In genomic region chr2:5315512-5315911, GRCh38 we compare ENCODE assay signal across 22 cellular contexts.
DNase-seq lines count a peak whose midpoint lies in the region; ATAC-seq and TF ChIP-seq lines count a peak whose summit lies in the region.
"Had no signal": no experiment of that assay in that cellular context is flagged by ENCODE, and none has a peak within 500 bp of the region (broad histone marks: within the 10 kb centered on the region; RNA-seq: fewer than 3 reads in every experiment).

No MANE protein-coding gene starts in this region.

- POLR2A ChIA-PET in SK-N-SH (lab: Yijun Ruan, JAX) = no interaction called here

- H3K9ac ChIP-seq in SK-N-SH = no peak overlapping the region

- 11% methylated on average over 4 of the region's 4 CpGs for WGBS in SK-N-SH (ENCODE audit: low lambda C conversion rate)

- no peak overlapping the region for H2AFZ ChIP-seq in SK-N-SH (ENCODE audit: low read depth)

- no peaks in the 10 kb centered on the region for H3K9me3 ChIP-seq in SK-N-SH
- H3K9me3 ChIP-seq: heart right ventricle, vagina had no signal

- H4K20me1 ChIP-seq in SK-N-SH (ENCODE audit: insufficient read depth) = no peaks in the 10 kb centered on the region

- H3K27ac ChIP-seq in SK-N-SH (ENCODE audit: low read depth in 2 of 2, low read length in 1 of 2) = no peak overlapping the region
- H3K27ac ChIP-seq: heart right ventricle, left ventricle myocardium inferior, vagina had no signal

- peaks cover 0 to 6% of the 10 kb centered on the region in 2 experiments; a peak in 2 of 4 replicates for H3K4me1 ChIP-seq in SK-N-SH (ENCODE audit: control insufficient read depth in 1 of 2, insufficient read depth in 2 of 2, low read depth in 1 of 2, low read length in 1 of 2)
- H3K4me1 ChIP-seq: heart right ventricle, left ventricle myocardium inferior, vagina had no signal

- H3K36me3 ChIP-seq in SK-N-SH (replicated peaks in 1 of 2; ENCODE audit: control insufficient read depth in 1 of 2, insufficient read depth in 2 of 2, low read length in 1 of 2) = no peaks in the 10 kb centered on the region
- H3K36me3 ChIP-seq: heart right ventricle, left ventricle myocardium inferior, vagina had no signal

- TF ChIP-seq EP300 in SK-N-SH (IDR thresholded peaks at IDR 0.05; ENCODE audit: borderline replicate concordance in 1 of 2, low read depth in 1 of 2, low read length in 1 of 2) = 0 out of 4 replicates have a peak, but pooled peaks of 1 of the 2 experiments have one; percentile 13

- no peaks in the 10 kb centered on the region for H3F3A ChIP-seq in SK-N-SH (replicated peaks; ENCODE audit: insufficient read depth)

- no peak for ATAC-seq in SK-N-SH treated with all-trans-retinoic acid at 6 μM for 48 hours
- no peak for ATAC-seq in Right ventricle myocardium inferior
- ATAC-seq: activated CD4-positive, CD25-positive, alpha-beta regulatory T cell treated with anti-CD3 and anti-CD28 coated beads, Interleukin-2, amount 50 U/mL, for 24 hours; activated CD8-positive, alpha-beta T cell treated with anti-CD3 and anti-CD28 coated beads, Interleukin-2, amount 10 ng/mL, durations not matched to agents 7 days and 5 days; heart right ventricle; stimulated activated effector memory CD8-positive, alpha-beta T cell treated with anti-CD3 and anti-CD28 coated beads, Interleukin-12 subunit alpha, Interleukin-12 subunit beta, amount 100 ng/mL, for 72 hours had no signal

- H3K4me2 ChIP-seq in SK-N-SH = no peak overlapping the region

- CTCF ChIA-PET in SK-N-SH (lab: Yijun Ruan, JAX) = interaction anchor here (2.0 kb wide), 1 partner anchor 25 kb away, joined by 6 read pairs; no protein-coding TSS in a partner anchor

- no peaks in the 10 kb centered on the region for H3K9me2 ChIP-seq in SK-N-SH

- H3K79me2 ChIP-seq in SK-N-SH (ENCODE audit: insufficient read depth) = no peaks in the 10 kb centered on the region

- intact Hi-C loops in Right ventricle myocardium inferior (cut with DNase I) = no loop called here

- TF ChIP-seq RAD21 in SK-N-SH (IDR thresholded peaks at IDR 0.05; ENCODE audit: low read length) = 0 out of 2 replicates have a peak, but pooled peaks have one; percentile 2

- TF ChIP-seq CTCF in SK-N-SH (IDR thresholded peaks at IDR 0.05) = no peak
- no peak for TF ChIP-seq CTCF in GM10266 (IDR thresholded peaks at IDR 0.05; ENCODE audit: control insufficient read depth, insufficient read depth, low read depth, missing control alignments)

- DNase-seq in SK-N-SH = peak; percentile 36
- peak; percentile 63 for DNase-seq in NCI-H2107 treated with DMSO at 0.1 percent for 48 hours (lab: John Stamatoyannopoulos, UW; ENCODE audit: unreplicated experiment)
- peak; percentile 99 for DNase-seq in NCI-H82 (lab: John Stamatoyannopoulos, UW)
- no peak for DNase-seq in GM10266 (ENCODE audit: extremely low spot score)
- no peak for DNase-seq in SIG-M5 treated with dmso at 0.1 percent for 504 hours (lab: John Stamatoyannopoulos, UW; ENCODE audit: unreplicated experiment)
- no peak for DNase-seq in C1 segment of cervical spinal cord (lab: John Stamatoyannopoulos, UW)
- no peak for DNase-seq in Right ventricle myocardium inferior (ENCODE audit: missing footprints)
- DNase-seq: activated CD8-positive, alpha-beta T cell treated with anti-CD3 and anti-CD28 coated beads, Interleukin-2, amount 10 ng/mL, durations not matched to agents 7 days and 5 days; activated naive CD4-positive, alpha-beta T cell; activated T-cell treated with anti-CD3 and anti-CD28 coated beads, Interleukin-2, amount 50 U/mL, for 1 hour; dermis blood vessel endothelial cell; H9; heart right ventricle; Karpas-422; left ventricle myocardium inferior; midbrain; NCI-H1048; posterior cingulate gyrus had no signal

- H3K27me3 ChIP-seq in SK-N-SH (ENCODE audit: insufficient read depth) = no peaks in the 10 kb centered on the region
- H3K27me3 ChIP-seq: vagina had no signal

- no peak overlapping the region for H3K4me3 ChIP-seq in SK-N-SH (ENCODE audit: low read depth in 2 of 2, low read length in 1 of 2)
- H3K4me3 ChIP-seq: heart right ventricle, left ventricle myocardium inferior, vagina had no signal

TF ChIP-seq in SK-N-SH, 30 proteins besides CTCF, POLR2A, EP300 and RAD21:
- TF ChIP-seq ZBTB33 (IDR thresholded peaks at IDR 0.05; ENCODE audit: borderline replicate concordance, low read depth) (no peak), GATA2 (CRISPR knock-in tag; IDR thresholded peaks at IDR 0.05) (peak; percentile 73)
TF ChIP-seq in SK-N-SH: peak in this region for 1.

TF ChIP-seq in SK-N-SH treated with all-trans-retinoic acid at 6 μM for 48 hours, 23 proteins besides CTCF, POLR2A, EP300 and RAD21:
- TF ChIP-seq ZC3H10 (CRISPR knock-in tag; IDR thresholded peaks at IDR 0.05) = no peak

Comparison
In these comparisons a context has a peak if more than half of its experiments do, and no peak if none do; other contexts are left out.
1. DNase-seq: peak in SK-N-SH (single experiment), NCI-H2107 treated with DMSO at 0.1 percent for 48 hours (single experiment) and NCI-H82 (single experiment); none in GM10266 (single experiment), SIG-M5 treated with dmso at 0.1 percent for 504 hours (single experiment), C1 segment of cervical spinal cord (0 of 14) and Right ventricle myocardium inferior (single experiment).